19 cellular contexts compared by ENCODE assay signal in the genomic region with DNA sequence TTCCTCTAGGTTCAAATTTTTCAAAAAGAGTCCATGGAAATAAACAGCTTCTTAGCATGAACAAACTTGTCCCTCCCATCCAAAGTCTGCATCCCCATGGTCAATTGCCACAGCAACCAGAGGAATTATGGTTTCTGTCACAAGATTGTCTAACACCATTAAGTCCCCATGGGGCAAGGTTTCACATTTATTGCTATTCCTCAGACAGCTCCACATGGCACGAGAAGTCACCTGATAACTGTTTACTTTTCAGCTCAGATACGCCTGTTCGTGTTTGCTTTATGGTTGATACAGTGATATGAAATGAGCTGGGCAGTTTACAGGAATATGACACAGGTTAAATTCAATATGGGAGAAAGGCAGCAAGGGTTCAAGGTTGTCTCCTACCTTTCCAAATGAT. TPM values are rescaled to one million over a fixed set of nuclear protein-coding genes. Genes with fewer than 3 reads are reported as not detected.
DNase-seq lines count a peak whose midpoint lies in the region; ATAC-seq, FAIRE-seq and TF ChIP-seq lines count a peak whose summit lies in the region.
"Had no signal": no experiment of that assay in that cellular context is flagged by ENCODE, and none has a peak within 500 bp of the region (broad histone marks: within the 10 kb centered on the region; RNA-seq: fewer than 3 reads in every experiment).

No MANE protein-coding gene starts in this region.

- peaks cover 67% of the 10 kb centered on the region for H3K36me3 Mint-ChIP-seq in activated T-helper 2 cell treated with anti-CD3 and anti-CD28 coated beads, Interferon-gamma antibody, Interleukin-2, Interleukin-4, amounts not matched to agents 10 μg/mL and 5 μg/mL and 100 μg/mL, durations not matched to agents 14 hours and 24 hours and 36 hours (ENCODE audit: low read depth)

- no peaks in the 10 kb centered on the region for H3K27me3 Mint-ChIP-seq in activated T-helper 2 cell treated with anti-CD3 and anti-CD28 coated beads, Interferon-gamma antibody, Interleukin-2, Interleukin-4, amounts not matched to agents 10 μg/mL and 5 μg/mL and 100 μg/mL, durations not matched to agents 14 hours and 24 hours and 36 hours (ENCODE audit: low read depth)
- H3K27me3 Mint-ChIP-seq: CD4-positive, CD25-positive, alpha-beta regulatory T cell had no signal

- no peak overlapping the region for H3K27ac Mint-ChIP-seq in activated T-helper 2 cell treated with anti-CD3 and anti-CD28 coated beads, Interferon-gamma antibody, Interleukin-2, Interleukin-4, amounts not matched to agents 10 μg/mL and 5 μg/mL and 100 μg/mL, durations not matched to agents 14 hours and 24 hours and 36 hours
- H3K27ac Mint-ChIP-seq: CD4-positive, CD25-positive, alpha-beta regulatory T cell had no signal

- H3K4me3 ChIP-seq in upper lobe of right lung, result no peak overlapping the region
- H3K4me3 ChIP-seq in BE2C (ENCODE audit: low read depth, low read length), result no peak overlapping the region
- H3K4me3 ChIP-seq: PC-9, right atrium auricular region had no signal

- peak; percentile 40 for ATAC-seq in upper lobe of right lung
- ATAC-seq in GM18867 (IDR thresholded peaks at IDR 0.05; ENCODE audit: unreplicated experiment), result no peak

- no peaks in the 10 kb centered on the region for H3K4me1 Mint-ChIP-seq in activated T-helper 2 cell treated with anti-CD3 and anti-CD28 coated beads, Interferon-gamma antibody, Interleukin-2, Interleukin-4, amounts not matched to agents 10 μg/mL and 5 μg/mL and 100 μg/mL, durations not matched to agents 14 hours and 24 hours and 36 hours (ENCODE audit: low read depth)
- H3K4me1 Mint-ChIP-seq: CD4-positive, CD25-positive, alpha-beta regulatory T cell had no signal

- H3K4me3 Mint-ChIP-seq in activated T-helper 2 cell treated with anti-CD3 and anti-CD28 coated beads, Interferon-gamma antibody, Interleukin-2, Interleukin-4, amounts not matched to agents 10 μg/mL and 5 μg/mL and 100 μg/mL, durations not matched to agents 14 hours and 24 hours and 36 hours (ENCODE audit: low read depth), result no peak overlapping the region
- H3K4me3 Mint-ChIP-seq: CD4-positive, CD25-positive, alpha-beta regulatory T cell had no signal

- no peak overlapping the region for H3K27ac ChIP-seq in upper lobe of right lung
- H3K27ac ChIP-seq: PC-9, right atrium auricular region had no signal

- intact Hi-C loops in upper lobe of right lung (cut with DNase I), result no loop called here
- intact Hi-C loops in activated T-helper 2 cell treated with anti-CD3 and anti-CD28 coated beads, Interferon-gamma antibody, Interleukin-2, Interleukin-4, amounts not matched to agents 10 μg/mL and 5 μg/mL and 100 μg/mL, durations not matched to agents 14 hours and 24 hours and 36 hours (cut with micrococcal nuclease), result no loop called here

- no peaks in the 10 kb centered on the region for H3K4me1 ChIP-seq in upper lobe of right lung
- H3K4me1 ChIP-seq in BE2C, result no peaks in the 10 kb centered on the region
- H3K4me1 ChIP-seq: right atrium auricular region had no signal

- TF ChIP-seq CTCF in upper lobe of right lung (IDR thresholded peaks at IDR 0.05), result no peak
- no peak for TF ChIP-seq CTCF in BE2C (IDR thresholded peaks at IDR 0.05; ENCODE audit: low read depth, low read length)

- peak; percentile 98 for FAIRE-seq in islet of Langerhans (lab: Jason Lieb, UNC)
- FAIRE-seq: astrocyte, TTC549, urothelium cell line had no signal

- DNase-seq in NCI-H748 (lab: John Stamatoyannopoulos, UW; ENCODE audit: unreplicated experiment) (peak; percentile 33), NCI-H748 treated with DMSO at 0.1 percent for 48 hours (lab: John Stamatoyannopoulos, UW) (no peak), NCI-H2196 (lab: John Stamatoyannopoulos, UW; ENCODE audit: unreplicated experiment) (peak; percentile 37), upper lobe of right lung (no peak), BE2C (no peak)
- no peak for DNase-seq in activated T-helper 2 cell treated with anti-CD3 and anti-CD28 coated beads, Interferon-gamma antibody, Interleukin-2, Interleukin-4, amounts not matched to agents 10 μg/mL and 5 μg/mL and 100 μg/mL, durations not matched to agents 14 hours and 24 hours and 36 hours (ENCODE audit: low spot score)
- DNase-seq: activated naive CD4-positive, alpha-beta T cell treated with Interleukin-2 at 50 U/mL for 16 hours; activated T-cell treated with anti-CD3 and anti-CD28 coated beads for 4 hours; CD4-positive, CD25-positive, alpha-beta regulatory T cell; hippocampal formation; NCI-H524; PC-9 had no signal

- H3K9me3 ChIP-seq in upper lobe of right lung (no peaks in the 10 kb centered on the region), BE2C (no peaks in the 10 kb centered on the region)
- H3K9me3 ChIP-seq: right atrium auricular region had no signal

- H3K9me3 Mint-ChIP-seq in activated T-helper 2 cell treated with anti-CD3 and anti-CD28 coated beads, Interferon-gamma antibody, Interleukin-2, Interleukin-4, amounts not matched to agents 10 μg/mL and 5 μg/mL and 100 μg/mL, durations not matched to agents 14 hours and 24 hours and 36 hours, result no peaks in the 10 kb centered on the region
- H3K9me3 Mint-ChIP-seq: CD4-positive, CD25-positive, alpha-beta regulatory T cell had no signal

- no peaks in the 10 kb centered on the region for H3K27me3 ChIP-seq in upper lobe of right lung
- no peaks in the 10 kb centered on the region for H3K27me3 ChIP-seq in BE2C
- H3K27me3 ChIP-seq: right atrium auricular region had no signal

- H3K36me3 ChIP-seq in upper lobe of right lung, result peaks cover 87% of the 10 kb centered on the region
- H3K36me3 ChIP-seq in BE2C, result 0 out of 2 replicates have a peak, but pooled peaks cover 6% of the 10 kb centered on the region

RNA-seq across cellular contexts. Expression of a gene that starts 37.9 kb away (rescaled TPM):
- total RNA-seq in upper lobe of right lung, result not detected
- not detected in 2 replicates for total RNA-seq in activated T-helper 2 cell treated with anti-CD3 and anti-CD28 coated beads, Interferon-gamma antibody, Interleukin-2, Interleukin-4, amounts not matched to agents 10 μg/mL and 5 μg/mL and 100 μg/mL, durations not matched to agents 14 hours and 24 hours and 36 hours
- not detected for polyA plus RNA-seq in BE2C (2012; ENCODE audit: insufficient read depth, insufficient read length, low read depth)
- total RNA-seq: astrocyte, kidney epithelial cell, PC-9, right atrium auricular region had no signal
- polyA plus RNA-seq: CD4-positive, CD25-positive, alpha-beta regulatory T cell had no signal

Comparison
In these comparisons a context has a peak if more than half of its experiments do, and no peak if none do; other contexts are left out.
1. DNase-seq: peak in NCI-H748 (single experiment) and NCI-H2196 (single experiment); none in NCI-H748 treated with DMSO at 0.1 percent for 48 hours (single experiment), upper lobe of right lung (single experiment), activated T-helper 2 cell treated with anti-CD3 and anti-CD28 coated beads, Interferon-gamma antibody, Interleukin-2, Interleukin-4, amounts not matched to agents 10 μg/mL and 5 μg/mL and 100 μg/mL, durations not matched to agents 14 hours and 24 hours and 36 hours (single experiment) and BE2C (single experiment).